8 cellular contexts compared by ENCODE assay signal in the genomic region with DNA sequence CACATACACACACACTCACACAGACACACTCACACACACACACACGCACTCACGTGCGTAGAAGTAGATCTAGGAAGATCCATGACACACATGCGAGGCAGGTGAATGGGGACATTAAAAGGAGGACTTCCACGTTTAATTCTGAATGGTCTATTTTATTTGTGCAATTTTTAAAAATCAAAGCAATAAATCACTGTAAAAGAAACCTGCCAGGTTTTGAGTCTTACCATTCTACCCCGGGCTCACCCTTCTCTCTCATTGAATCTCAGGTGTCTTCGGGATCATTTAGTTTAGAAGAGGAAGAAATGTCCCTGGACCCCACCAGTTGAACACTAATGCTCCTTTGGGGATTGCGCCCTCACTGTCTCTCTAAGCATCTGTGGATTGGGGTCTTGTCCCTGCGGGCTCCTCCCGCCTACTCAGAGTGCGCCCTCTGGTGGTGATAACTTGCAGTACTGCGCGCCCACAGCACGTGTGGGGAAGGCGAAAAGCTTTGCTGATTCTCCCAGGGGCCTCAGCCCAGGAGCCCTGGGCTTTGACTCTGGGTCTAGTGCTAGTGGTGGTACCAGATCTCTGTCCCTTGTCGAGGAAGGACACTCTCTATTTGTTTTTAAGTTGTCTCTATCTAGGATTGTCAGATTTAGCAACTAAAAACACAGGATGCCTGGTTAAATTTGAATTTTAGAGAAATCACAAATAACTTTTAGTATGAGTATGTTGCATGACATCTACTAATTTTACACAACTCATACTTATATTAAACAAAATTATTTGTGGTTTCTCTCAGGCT. TPM values are rescaled to one million over a fixed set of nuclear protein-coding genes. Genes with fewer than 3 reads are reported as not detected.
A peak's percentile ranks its signal among the peaks of the same experiment; 100 is the strongest.
DNase-seq lines count a peak whose midpoint lies in the region; ATAC-seq, FAIRE-seq and TF ChIP-seq lines count a peak whose summit lies in the region.

No MANE protein-coding gene starts in this region.

- no peaks in the 10 kb centered on the region for H3K79me2 ChIP-seq in astrocyte (ENCODE audit: insufficient read depth, low read length)

- POLR2A ChIA-PET in AG04449 (lab: Yijun Ruan, JAX), result no interaction called here

- TF ChIP-seq CTCF in AG04449 (IDR thresholded peaks at IDR 0.05; ENCODE audit: insufficient read depth, low read length, missing control alignments), result peak; percentile 85
- peak in 4 of 6 experiments; percentile 28 to 51 (median 30) for TF ChIP-seq CTCF in Peyer's patch (IDR thresholded peaks at IDR 0.05)
- TF ChIP-seq CTCF in astrocyte (IDR thresholded peaks at IDR 0.05; ENCODE audit: insufficient read depth, low read depth, low read length), result peak; percentile 64

- peaks cover 13% of the 10 kb centered on the region for H3K36me3 Mint-ChIP-seq in astrocyte (ENCODE audit: low read depth, unreplicated experiment)

- peaks cover 11% of the 10 kb centered on the region for H3K4me1 Mint-ChIP-seq in astrocyte (ENCODE audit: low read depth, unreplicated experiment)

- H3K27me3 Mint-ChIP-seq in astrocyte (ENCODE audit: low read depth, unreplicated experiment), result peaks cover 14% of the 10 kb centered on the region

- H3K4me2 ChIP-seq in astrocyte (ENCODE audit: low read length), result no peak overlapping the region

- H3K36me3 ChIP-seq in Peyer's patch (no peaks in the 10 kb centered on the region), astrocyte (ENCODE audit: insufficient read depth, low read length) (no peaks in the 10 kb centered on the region)

- no peaks in the 10 kb centered on the region for H3K27me3 ChIP-seq in Peyer's patch
- no peaks in the 10 kb centered on the region for H3K27me3 ChIP-seq in astrocyte (ENCODE audit: insufficient read depth, low read length)

- FAIRE-seq in GM19239 (lab: Jason Lieb, UNC) (no peak), astrocyte (lab: Jason Lieb, UNC) (no peak)

- H3K9ac ChIP-seq in astrocyte (ENCODE audit: low read length), result no peak overlapping the region

- H4K20me1 ChIP-seq in astrocyte (ENCODE audit: insufficient read depth, low read length), result no peaks in the 10 kb centered on the region

- H3K9me3 Mint-ChIP-seq in astrocyte (ENCODE audit: unreplicated experiment), result peaks cover 37% of the 10 kb centered on the region

- no peak for ATAC-seq in HG03097 (IDR thresholded peaks at IDR 0.05; ENCODE audit: low FRiP score, unreplicated experiment)
- no peak for ATAC-seq in GM19395 (IDR thresholded peaks at IDR 0.05; ENCODE audit: unreplicated experiment)

- no peak overlapping the region for H3K4me3 ChIP-seq in AG04449 (ENCODE audit: low read depth, low read length)
- no peak overlapping the region for H3K4me3 ChIP-seq in Peyer's patch
- H3K4me3 ChIP-seq in astrocyte (ENCODE audit: insufficient read depth, low read depth, low read length), result no peak overlapping the region

- H3K27ac ChIP-seq in Peyer's patch (no peak overlapping the region), astrocyte (ENCODE audit: low read depth, low read length) (no peak overlapping the region)

- H3K4me1 ChIP-seq in Peyer's patch (no peaks in the 10 kb centered on the region), astrocyte (ENCODE audit: insufficient read depth, low read length) (peaks cover 3% of the 10 kb centered on the region)

- H2AFZ ChIP-seq in astrocyte (ENCODE audit: low read depth, low read length), result no peak overlapping the region

- no peak overlapping the region for H3K27ac Mint-ChIP-seq in astrocyte (ENCODE audit: unreplicated experiment)

- no peak overlapping the region for H3K4me3 Mint-ChIP-seq in astrocyte (ENCODE audit: unreplicated experiment)

- CTCF ChIA-PET in AG04449 (lab: Yijun Ruan, JAX), result interaction anchor here (0.6 to 9.0 kb wide), 32 partner anchors 10 to 736 kb away, joined by 3 to 137 read pairs (median 4); a partner anchor contains a TSS

- H3K9me3 ChIP-seq in Peyer's patch, result peaks cover 0 to 6% (median 0%) of the 10 kb centered on the region in 4 donors
- peaks cover 8% of the 10 kb centered on the region for H3K9me3 ChIP-seq in astrocyte (ENCODE audit: insufficient read depth, low read depth, low read length)

- DNase-seq in AG04449 (ENCODE audit: low read depth, low spot score) (no peak), GM19239 (ENCODE audit: insufficient read length, low spot score) (peak; percentile 43), Peyer's patch (peak in 1 of 3 donors; percentile 52), astrocyte (ENCODE audit: low read depth) (no peak), kidney tubule cell (ENCODE audit: low spot score) (peak; percentile 13), superior temporal gyrus (ENCODE audit: extremely low spot score) (peak; percentile 33)

- no peak for TF ChIP-seq POLR2A in Peyer's patch (IDR thresholded peaks at IDR 0.05)

RNA-seq across cellular contexts. Expression of a gene that starts 34.8 kb away (rescaled TPM):
- 10 to 100 TPM; 21.0 to 57.8 (median 27.3) TPM for total RNA-seq in Peyer's patch
- total RNA-seq in astrocyte, result 66.1 and 76.8 TPM in 2 replicates

Comparison
In these comparisons a context has a peak if more than half of its experiments do, and no peak if none do; other contexts are left out.
1. DNase-seq: peak in GM19239 (single experiment), kidney tubule cell (single experiment) and superior temporal gyrus (single experiment); none in AG04449 (single experiment) and astrocyte (single experiment).
2. CTCF ChIP-seq: peak in every context shown above with its lines; median percentile 85 in AG04449; 64 in astrocyte; 30 in Peyer's patch.